In the genomic region with DNA sequence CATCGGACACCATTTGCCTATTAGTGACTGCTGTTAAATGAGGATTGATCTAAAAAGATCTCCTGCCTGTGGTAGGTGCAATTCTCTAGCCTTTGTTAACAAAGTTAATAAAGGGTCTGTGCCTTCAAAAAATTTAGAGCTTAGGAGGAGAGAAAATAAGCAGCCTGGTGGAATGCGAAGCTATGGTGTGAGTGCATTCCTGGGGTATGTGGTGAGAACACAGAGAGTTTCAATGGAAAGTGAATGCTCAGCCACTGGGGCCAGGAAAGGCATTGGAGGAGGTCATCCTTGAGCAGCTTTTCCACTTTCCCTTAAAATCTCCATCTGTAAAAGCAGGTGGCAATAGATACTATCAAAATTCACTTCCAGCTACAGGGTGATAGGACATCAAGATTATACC, we compare ENCODE assay signal across 24 cellular contexts.
DNase-seq lines count a peak whose midpoint lies in the region; ATAC-seq and TF ChIP-seq lines count a peak whose summit lies in the region.
"Had no signal": no experiment of that assay in that cellular context is flagged by ENCODE, and none has a peak within 500 bp of the region (broad histone marks: within the 10 kb centered on the region; RNA-seq: fewer than 3 reads in every experiment).

No MANE protein-coding gene starts in this region.

- H3K4me3 ChIP-seq in GM23338 (no peak overlapping the region), choroid plexus epithelial cell (ENCODE audit: low read depth, low read length) (no peak overlapping the region), neuronal stem cell (ENCODE audit: low read length in 2 of 2) (no peak overlapping the region), prostate gland (no peak overlapping the region)
- H3K4me3 ChIP-seq: BLaER1, GM23248, Peyer's patch had no signal

- no peak overlapping the region for H2BK120ac ChIP-seq in neuronal stem cell (ENCODE audit: low read depth, low read length)

- DNase-seq in GM23338 (ENCODE audit: low spot score) (peak; percentile 44), choroid plexus epithelial cell (ENCODE audit: low read depth) (peak; percentile 3), iPS-NIHi11 (ENCODE audit: low spot score) (peak; percentile 12), neuronal stem cell (ENCODE audit: low spot score) (peak; percentile 48), AG08396 (ENCODE audit: low spot score) (no peak), NCI-H2107 treated with DMSO at 0.1 percent for 48 hours (lab: John Stamatoyannopoulos, UW; ENCODE audit: unreplicated experiment) (no peak), prostate gland (ENCODE audit: low spot score) (no peak)
- DNase-seq: 8988T; ACHN; CD4-positive, alpha-beta T cell; GM23248; HCEC 1CT; NCI-H1048; NCI-H1417; NCI-H1694; NCI-H2029 treated with DMSO at 0.1 percent for 48 hours; NCI-H226; NCI-H510A; NCI-H69; OCI-M1; Peyer's patch; SHP77 treated with DMSO at 0.1 percent for 48 hours had no signal

- TF ChIP-seq CTCF in GM23338 (conservative IDR thresholded peaks at IDR 0.05; ENCODE audit: low read depth in 2 of 2): no peak
- no peak for TF ChIP-seq CTCF in choroid plexus epithelial cell (conservative IDR thresholded peaks at IDR 0.05; ENCODE audit: low read depth, low read length)
- TF ChIP-seq CTCF in prostate gland (IDR thresholded peaks at IDR 0.05): no peak

- H3K9me3 ChIP-seq in neuronal stem cell (replicated peaks in 1 of 2; ENCODE audit: control insufficient read depth in 2 of 2, insufficient read depth in 1 of 2, low read depth in 1 of 2, low read length in 2 of 2) (no peaks in the 10 kb centered on the region), prostate gland (no peaks in the 10 kb centered on the region)
- H3K9me3 ChIP-seq: BLaER1, Peyer's patch had no signal

- 0 out of 2 replicates have a peak, but pooled peaks cover 3% of the 10 kb centered on the region for H3K9me2 ChIP-seq in GM23338 (ENCODE audit: insufficient read depth)

- no peak overlapping the region for H3K27ac Mint-ChIP-seq in GM23338
- H3K27ac Mint-ChIP-seq: CD4-positive, alpha-beta T cell had no signal

- no peaks in the 10 kb centered on the region for H3K27me3 Mint-ChIP-seq in GM23338 (ENCODE audit: insufficient read depth, low read depth, poor library complexity)
- H3K27me3 Mint-ChIP-seq: CD4-positive, alpha-beta T cell had no signal

- no peaks in the 10 kb centered on the region; the same call in 2 of the 3 replicates for H3K4me1 Mint-ChIP-seq in GM23338

- no peak overlapping the region for H2AK5ac ChIP-seq in neuronal stem cell (ENCODE audit: low read depth, low read length)

- H2BK12ac ChIP-seq in neuronal stem cell (ENCODE audit: low read length): no peak overlapping the region

- H3K27ac ChIP-seq in GM23338 (ENCODE audit: low read depth): no peak overlapping the region
- peak overlapping the region; percentile 64 for H3K27ac ChIP-seq in neuronal stem cell (replicated peaks; ENCODE audit: low read length)
- no peak overlapping the region for H3K27ac ChIP-seq in prostate gland
- H3K27ac ChIP-seq: BLaER1, GM23248, Peyer's patch had no signal

- H3K79me1 ChIP-seq in neuronal stem cell (ENCODE audit: low read depth, low read length): no peaks in the 10 kb centered on the region

- H4K20me1 ChIP-seq in GM23338 (replicated peaks; ENCODE audit: insufficient read depth): no peaks in the 10 kb centered on the region
- H4K20me1 ChIP-seq: BLaER1 had no signal

- H3K4me2 ChIP-seq in GM23338 (no peak overlapping the region), neuronal stem cell (ENCODE audit: insufficient read depth, low read length, poor library complexity, severe bottlenecking) (no peak overlapping the region)
- H3K4me2 ChIP-seq: BLaER1 had no signal

- no peak overlapping the region for H3K9ac ChIP-seq in neuronal stem cell (ENCODE audit: low read depth, low read length, poor library complexity)
- H3K9ac ChIP-seq: BLaER1, GM23248 had no signal

- no peaks in the 10 kb centered on the region for H3K36me3 Mint-ChIP-seq in GM23338 (ENCODE audit: low read depth)

- H3K4me1 ChIP-seq in GM23338 (ENCODE audit: insufficient read depth) (no peaks in the 10 kb centered on the region), neuronal stem cell (ENCODE audit: control insufficient read depth in 2 of 2, insufficient read depth in 1 of 2, low read depth in 1 of 2, low read length in 2 of 2) (peaks cover 0 to 5% of the 10 kb centered on the region in 2 donors), prostate gland (replicated peaks) (no peaks in the 10 kb centered on the region)
- H3K4me1 ChIP-seq: Peyer's patch had no signal

- H3K27me3 ChIP-seq in GM23338 (ENCODE audit: insufficient read depth) (no peaks in the 10 kb centered on the region), neuronal stem cell (ENCODE audit: control insufficient read depth in 3 of 3, insufficient read depth in 3 of 3, low read depth in 1 of 3, low read length in 3 of 3) (no peaks in the 10 kb centered on the region), prostate gland (replicated peaks; ENCODE audit: insufficient read depth) (no peaks in the 10 kb centered on the region)
- H3K27me3 ChIP-seq: BLaER1, Peyer's patch had no signal

- H3K4ac ChIP-seq in neuronal stem cell (ENCODE audit: low read length): no peak overlapping the region

- H3K79me2 ChIP-seq in GM23338 (replicated peaks; ENCODE audit: insufficient read depth): no peaks in the 10 kb centered on the region

- H2BK15ac ChIP-seq in neuronal stem cell (ENCODE audit: low read length): no peak overlapping the region

- H3K4me3 Mint-ChIP-seq in GM23338: no peak overlapping the region
- H3K4me3 Mint-ChIP-seq: CD4-positive, alpha-beta T cell had no signal

- intact Hi-C loops in prostate gland (cut with DNase I): no loop called here

- H4K91ac ChIP-seq in neuronal stem cell (ENCODE audit: low read depth, low read length, poor library complexity): no peak overlapping the region

- no peaks in the 10 kb centered on the region for H3F3A ChIP-seq in GM23338 (replicated peaks; ENCODE audit: low read depth)

- no CpG with 5 or more reads among the region's 2 CpGs for WGBS in neuronal stem cell (ENCODE audit: extremely low coverage in 2 of 2, insufficient read length in 2 of 2, insufficient replicate concordance in 1 of 2), 2 donors
- 70% methylated on average over 2 of the region's 2 CpGs for WGBS in prostate gland

- no peak overlapping the region for H2BK5ac ChIP-seq in neuronal stem cell (ENCODE audit: low read length)

- ATAC-seq in GM23338 (peak; percentile 61), GM21447 (IDR thresholded peaks at IDR 0.05; ENCODE audit: unreplicated experiment) (no peak)

- no peak overlapping the region for H3K14ac ChIP-seq in neuronal stem cell (ENCODE audit: low read length)

- H2AFZ ChIP-seq in GM23338 (peak overlapping the region; percentile 19; the same call in 1 of the 2 replicates), neuronal stem cell (ENCODE audit: low read length) (no peak overlapping the region)
- H2AFZ ChIP-seq: GM23248 had no signal

- no peak overlapping the region for H3K23ac ChIP-seq in neuronal stem cell (ENCODE audit: low read depth, low read length, poor library complexity)

- no peak for TF ChIP-seq POLR2A in prostate gland (IDR thresholded peaks at IDR 0.05)

- H3K36me3 ChIP-seq in GM23338 (ENCODE audit: insufficient read depth) (no peaks in the 10 kb centered on the region), neuronal stem cell (replicated peaks in 1 of 2; ENCODE audit: control insufficient read depth in 2 of 2, insufficient read depth in 2 of 2, low read length in 2 of 2) (no peaks in the 10 kb centered on the region), prostate gland (no peaks in the 10 kb centered on the region)
- H3K36me3 ChIP-seq: BLaER1, Peyer's patch had no signal

- no peaks in the 10 kb centered on the region; the same call in 2 of the 3 replicates for H3K9me3 Mint-ChIP-seq in GM23338

- H3K18ac ChIP-seq in neuronal stem cell (ENCODE audit: low read length): no peak overlapping the region

- no peak overlapping the region for H4K8ac ChIP-seq in neuronal stem cell (ENCODE audit: low read depth, low read length)

TF ChIP-seq in GM23338, 12 proteins besides CTCF, POLR2A, EP300 and RAD21 (continues in another document):
- TF ChIP-seq NANOG (IDR thresholded peaks at IDR 0.05; ENCODE audit: borderline replicate concordance): no peak
- TF ChIP-seq, protein P1, sequence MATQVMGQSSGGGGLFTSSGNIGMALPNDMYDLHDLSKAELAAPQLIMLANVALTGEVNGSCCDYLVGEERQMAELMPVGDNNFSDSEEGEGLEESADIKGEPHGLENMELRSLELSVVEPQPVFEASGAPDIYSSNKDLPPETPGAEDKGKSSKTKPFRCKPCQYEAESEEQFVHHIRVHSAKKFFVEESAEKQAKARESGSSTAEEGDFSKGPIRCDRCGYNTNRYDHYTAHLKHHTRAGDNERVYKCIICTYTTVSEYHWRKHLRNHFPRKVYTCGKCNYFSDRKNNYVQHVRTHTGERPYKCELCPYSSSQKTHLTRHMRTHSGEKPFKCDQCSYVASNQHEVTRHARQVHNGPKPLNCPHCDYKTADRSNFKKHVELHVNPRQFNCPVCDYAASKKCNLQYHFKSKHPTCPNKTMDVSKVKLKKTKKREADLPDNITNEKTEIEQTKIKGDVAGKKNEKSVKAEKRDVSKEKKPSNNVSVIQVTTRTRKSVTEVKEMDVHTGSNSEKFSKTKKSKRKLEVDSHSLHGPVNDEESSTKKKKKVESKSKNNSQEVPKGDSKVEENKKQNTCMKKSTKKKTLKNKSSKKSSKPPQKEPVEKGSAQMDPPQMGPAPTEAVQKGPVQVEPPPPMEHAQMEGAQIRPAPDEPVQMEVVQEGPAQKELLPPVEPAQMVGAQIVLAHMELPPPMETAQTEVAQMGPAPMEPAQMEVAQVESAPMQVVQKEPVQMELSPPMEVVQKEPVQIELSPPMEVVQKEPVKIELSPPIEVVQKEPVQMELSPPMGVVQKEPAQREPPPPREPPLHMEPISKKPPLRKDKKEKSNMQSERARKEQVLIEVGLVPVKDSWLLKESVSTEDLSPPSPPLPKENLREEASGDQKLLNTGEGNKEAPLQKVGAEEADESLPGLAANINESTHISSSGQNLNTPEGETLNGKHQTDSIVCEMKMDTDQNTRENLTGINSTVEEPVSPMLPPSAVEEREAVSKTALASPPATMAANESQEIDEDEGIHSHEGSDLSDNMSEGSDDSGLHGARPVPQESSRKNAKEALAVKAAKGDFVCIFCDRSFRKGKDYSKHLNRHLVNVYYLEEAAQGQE (IDR thresholded peaks at IDR 0.05; ENCODE audit: unreplicated experiment): no peak
- no peak for TF ChIP-seq JUNB (IDR thresholded peaks at IDR 0.05; ENCODE audit: unreplicated experiment)
- TF ChIP-seq, protein P2, sequence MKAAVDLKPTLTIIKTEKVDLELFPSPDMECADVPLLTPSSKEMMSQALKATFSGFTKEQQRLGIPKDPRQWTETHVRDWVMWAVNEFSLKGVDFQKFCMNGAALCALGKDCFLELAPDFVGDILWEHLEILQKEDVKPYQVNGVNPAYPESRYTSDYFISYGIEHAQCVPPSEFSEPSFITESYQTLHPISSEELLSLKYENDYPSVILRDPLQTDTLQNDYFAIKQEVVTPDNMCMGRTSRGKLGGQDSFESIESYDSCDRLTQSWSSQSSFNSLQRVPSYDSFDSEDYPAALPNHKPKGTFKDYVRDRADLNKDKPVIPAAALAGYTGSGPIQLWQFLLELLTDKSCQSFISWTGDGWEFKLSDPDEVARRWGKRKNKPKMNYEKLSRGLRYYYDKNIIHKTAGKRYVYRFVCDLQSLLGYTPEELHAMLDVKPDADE (IDR thresholded peaks at IDR 0.05): no peak
- no peak for TF ChIP-seq CREB1 (CRISPR knock-in tag; IDR thresholded peaks at IDR 0.05; ENCODE audit: low read depth)
- no peak for TF ChIP-seq ZNF331 (CRISPR knock-in tag; IDR thresholded peaks at IDR 0.05; ENCODE audit: low read depth)

Comparison
In these comparisons a context has a peak if more than half of its experiments do, and no peak if none do; other contexts are left out.
1. DNase-seq: peak in GM23338 (single experiment), choroid plexus epithelial cell (single experiment), iPS-NIHi11 (single experiment) and neuronal stem cell (single experiment); none in AG08396 (single experiment), NCI-H2107 treated with DMSO at 0.1 percent for 48 hours (single experiment) and prostate gland (single experiment).